ENCODE assay signal across 18 cellular contexts in genomic region chr9:95229230-95229933, GRCh38.
DNase-seq lines count a peak whose midpoint lies in the region; TF ChIP-seq lines count a peak whose summit lies in the region.
"Had no signal": no experiment of that assay in that cellular context is flagged by ENCODE, and none has a peak within 500 bp of the region (broad histone marks: within the 10 kb centered on the region; RNA-seq: fewer than 3 reads in every experiment).

No MANE protein-coding gene starts in this region.

- H3K4me1 ChIP-seq in hepatocyte (ENCODE audit: insufficient read depth) (peaks cover 13% of the 10 kb centered on the region), trophoblast cell (ENCODE audit: control insufficient read depth in 1 of 2, insufficient read depth in 2 of 2, low read length in 2 of 2) (no peaks in the 10 kb centered on the region)

- H3K9me3 ChIP-seq in hepatocyte (ENCODE audit: low read depth) (no peaks in the 10 kb centered on the region), trophoblast cell (ENCODE audit: insufficient read depth, low read depth, low read length) (peaks cover 2% of the 10 kb centered on the region)

- no peak overlapping the region for H4K91ac ChIP-seq in trophoblast cell (ENCODE audit: low read depth, low read length)

- H2AK5ac ChIP-seq in trophoblast cell (ENCODE audit: low read length), result no peak overlapping the region

- H3K4me2 ChIP-seq in hepatocyte, result peak overlapping the region; percentile 44
- H3K4me2 ChIP-seq in trophoblast cell (ENCODE audit: low read length), result no peak overlapping the region

- no peak overlapping the region for H3K4me3 Mint-ChIP-seq in nephron
- no peak overlapping the region for H3K4me3 Mint-ChIP-seq in chondrocyte (ENCODE audit: unreplicated experiment)
- H3K4me3 Mint-ChIP-seq: CD8-positive, alpha-beta memory T cell had no signal

- no peak for TF ChIP-seq CTCF in hepatocyte (IDR thresholded peaks at IDR 0.05; ENCODE audit: poor library complexity)
- TF ChIP-seq CTCF in nephron (IDR thresholded peaks at IDR 0.05; ENCODE audit: unreplicated experiment in 3 of 3), result no peak
- TF ChIP-seq CTCF in chondrocyte (IDR thresholded peaks at IDR 0.05), result no peak

- H3K4me3 ChIP-seq in hepatocyte, result no peak overlapping the region
- no peak overlapping the region for H3K4me3 ChIP-seq in trophoblast cell (ENCODE audit: low read depth, low read length)
- H3K4me3 ChIP-seq: GM23248 had no signal

- no peak overlapping the region for H3K23ac ChIP-seq in trophoblast cell (ENCODE audit: low read length)

- H3K9me2 ChIP-seq in hepatocyte (replicated peaks; ENCODE audit: insufficient read depth), result no peaks in the 10 kb centered on the region

- peak; percentile 44 for DNase-seq in GF-D8 (lab: John Stamatoyannopoulos, UW)
- peak; percentile 69 for DNase-seq in M059J (ENCODE audit: low read depth)
- no peak for DNase-seq in hepatocyte (ENCODE audit: low spot score)
- DNase-seq in trophoblast cell, result no peak
- DNase-seq in chondrocyte (ENCODE audit: low spot score), result no peak
- no peak for DNase-seq in HuH-7.5 (ENCODE audit: low spot score)
- DNase-seq: C1 segment of cervical spinal cord; CD8-positive, alpha-beta memory T cell; DMS79; GM23248; HCEC 1CT; NCI-H1092; NCI-H1436 treated with DMSO at 0.1 percent for 48 hours; NCI-H2029; NCI-H2171; NCI-H69; Right ventricle myocardium superior had no signal

- no peaks in the 10 kb centered on the region for H3K9me3 Mint-ChIP-seq in nephron
- no peaks in the 10 kb centered on the region for H3K9me3 Mint-ChIP-seq in chondrocyte (ENCODE audit: low read depth)
- H3K9me3 Mint-ChIP-seq: CD8-positive, alpha-beta memory T cell had no signal

- H2BK5ac ChIP-seq in trophoblast cell (ENCODE audit: low read depth, low read length, poor library complexity), result no peak overlapping the region

- no peak overlapping the region for H2BK120ac ChIP-seq in trophoblast cell (ENCODE audit: insufficient read depth, low read length, poor library complexity)

- H3K27me3 ChIP-seq in hepatocyte (no peaks in the 10 kb centered on the region), trophoblast cell (ENCODE audit: insufficient read depth, low read length) (no peaks in the 10 kb centered on the region)

- H3K36me3 Mint-ChIP-seq in nephron (ENCODE audit: low read depth), result peaks cover 26% of the 10 kb centered on the region
- H3K36me3 Mint-ChIP-seq in chondrocyte (ENCODE audit: low read depth), result peaks cover 5% of the 10 kb centered on the region

- H3K36me3 ChIP-seq in hepatocyte (replicated peaks; ENCODE audit: insufficient read depth, low read depth), result no peaks in the 10 kb centered on the region
- H3K36me3 ChIP-seq in trophoblast cell (ENCODE audit: control insufficient read depth in 1 of 2, insufficient read depth in 2 of 2, low read length in 2 of 2), result no peaks in the 10 kb centered on the region

- no peaks in the 10 kb centered on the region for H4K20me1 ChIP-seq in hepatocyte (ENCODE audit: insufficient read depth, poor library complexity, severe bottlenecking)

- no peak overlapping the region for H3K27ac ChIP-seq in hepatocyte
- H3K27ac ChIP-seq in trophoblast cell (ENCODE audit: low read depth, low read length), result no peak overlapping the region
- H3K27ac ChIP-seq: GM23248 had no signal

- no peak overlapping the region for H3K18ac ChIP-seq in trophoblast cell (ENCODE audit: low read length)

- no peak overlapping the region for H3K9ac ChIP-seq in trophoblast cell (ENCODE audit: low read length)
- H3K9ac ChIP-seq: GM23248 had no signal

- H2AFZ ChIP-seq in hepatocyte (no peak overlapping the region), trophoblast cell (ENCODE audit: insufficient read depth, low read length, poor library complexity) (no peak overlapping the region)
- H2AFZ ChIP-seq: GM23248 had no signal

- H3K27ac Mint-ChIP-seq in nephron (peak overlapping the region; percentile 14 to 39 (median 34)), chondrocyte (ENCODE audit: unreplicated experiment) (no peak overlapping the region)
- H3K27ac Mint-ChIP-seq: CD8-positive, alpha-beta memory T cell had no signal

- H3K27me3 Mint-ChIP-seq in nephron (ENCODE audit: low read depth) (no peaks in the 10 kb centered on the region), chondrocyte (ENCODE audit: low read depth) (no peaks in the 10 kb centered on the region)
- H3K27me3 Mint-ChIP-seq: CD8-positive, alpha-beta memory T cell had no signal

- H3K4ac ChIP-seq in trophoblast cell (ENCODE audit: low read depth, low read length), result no peak overlapping the region

- no peaks in the 10 kb centered on the region for H3K79me1 ChIP-seq in trophoblast cell (ENCODE audit: low read length)

- no peak overlapping the region for H2BK12ac ChIP-seq in trophoblast cell (ENCODE audit: low read length)

- H3K79me2 ChIP-seq in hepatocyte, result no peaks in the 10 kb centered on the region
- no peaks in the 10 kb centered on the region for H3K79me2 ChIP-seq in trophoblast cell (ENCODE audit: control insufficient read depth, insufficient read depth, low read length, poor library complexity)

- no peak overlapping the region for H4K12ac ChIP-seq in trophoblast cell (ENCODE audit: low read depth, low read length)

- peaks cover 11% of the 10 kb centered on the region for H3K4me1 Mint-ChIP-seq in nephron
- peaks cover 5% of the 10 kb centered on the region for H3K4me1 Mint-ChIP-seq in chondrocyte (ENCODE audit: low read depth)
- H3K4me1 Mint-ChIP-seq: CD8-positive, alpha-beta memory T cell had no signal

- H3K14ac ChIP-seq in trophoblast cell (ENCODE audit: low read length), result no peak overlapping the region

- 83% methylated on average over 4 of the region's 4 CpGs for WGBS in hepatocyte (ENCODE audit: low lambda C conversion rate, missing lambda C conversion rate)
- WGBS in trophoblast cell (ENCODE audit: extremely low coverage, insufficient coverage, insufficient read length), result no CpG with 5 or more reads among the region's 4 CpGs

- no peak overlapping the region for H4K8ac ChIP-seq in trophoblast cell (ENCODE audit: low read depth, low read length)

Comparison
In these comparisons a context has a peak if more than half of its experiments do, and no peak if none do; other contexts are left out.
1. DNase-seq: peak in GF-D8 (single experiment) and M059J (single experiment); none in hepatocyte (single experiment), trophoblast cell (0 of 2), chondrocyte (single experiment) and HuH-7.5 (single experiment).